Comparison of ENCODE assay signal across 13 cellular contexts in genomic region chr3:188529228-188529627, GRCh38.
"Had no signal": no experiment of that assay in that cellular context is flagged by ENCODE, and none has a peak within 500 bp of the region (broad histone marks: within the 10 kb centered on the region; RNA-seq: fewer than 3 reads in every experiment).

No MANE protein-coding gene starts in this region.

- H3K9ac ChIP-seq: neural progenitor cell, parathyroid adenoma had no signal

- H3K27me3 Mint-ChIP-seq: activated naive CD4-positive, alpha-beta T cell treated with anti-CD3 and anti-CD28 coated beads, Interleukin-2, amount 50 U/mL, for 24 hours had no signal

- ATAC-seq: activated CD4-positive, CD25-positive, alpha-beta regulatory T cell treated with anti-CD3 and anti-CD28 coated beads, Interleukin-2, amount 50 U/mL, for 24 hours had no signal

- H3K4me3 ChIP-seq: breast epithelium, neural progenitor cell, skin epidermis, thyroid gland, uterus had no signal

- H3K27me3 ChIP-seq: breast epithelium, neural progenitor cell, thyroid gland, uterus had no signal

- DNase-seq: activated T-cell treated with anti-CD3 and anti-CD28 coated beads, Interleukin-2, amount 50 U/mL, for 1 hour; anterior cingulate cortex; hippocampal formation; kidney glomerular epithelial cell; thyroid gland; uterus had no signal

- H3K27ac ChIP-seq: breast epithelium, neural progenitor cell, parathyroid adenoma, skin epidermis, thyroid gland, uterus had no signal

- H3K4me1 Mint-ChIP-seq: mesothelial cell of epicardium, neural progenitor cell had no signal

- H3K36me3 ChIP-seq: breast epithelium, neural progenitor cell, thyroid gland, uterus had no signal

- H3K9me3 ChIP-seq: breast epithelium, thyroid gland, uterus had no signal

- H2AFZ ChIP-seq: neural progenitor cell, parathyroid adenoma had no signal

- H3K27ac Mint-ChIP-seq: activated naive CD4-positive, alpha-beta T cell treated with anti-CD3 and anti-CD28 coated beads, Interleukin-2, amount 50 U/mL, for 24 hours; mesothelial cell of epicardium; neural progenitor cell had no signal

- H3K4me1 ChIP-seq: breast epithelium, parathyroid adenoma, thyroid gland, uterus had no signal

- H3K79me2 ChIP-seq: parathyroid adenoma had no signal

- H3K4me2 ChIP-seq: neural progenitor cell had no signal

- H3K4me3 Mint-ChIP-seq: activated naive CD4-positive, alpha-beta T cell treated with anti-CD3 and anti-CD28 coated beads, Interleukin-2, amount 50 U/mL, for 24 hours; mesothelial cell of epicardium; neural progenitor cell had no signal

- H3K9me3 Mint-ChIP-seq: activated naive CD4-positive, alpha-beta T cell treated with anti-CD3 and anti-CD28 coated beads, Interleukin-2, amount 50 U/mL, for 24 hours; mesothelial cell of epicardium; neural progenitor cell had no signal
